9 cellular contexts compared by ENCODE assay signal in genomic region chr1:11804666-11805453, GRCh38. TPM values are rescaled to one million over a fixed set of nuclear protein-coding genes. Genes with fewer than 3 reads are reported as not detected.
DNase-seq lines count a peak whose midpoint lies in the region; ATAC-seq, FAIRE-seq and TF ChIP-seq lines count a peak whose summit lies in the region.
"Had no signal": no experiment of that assay in that cellular context is flagged by ENCODE, and none has a peak within 500 bp of the region (broad histone marks: within the 10 kb centered on the region; RNA-seq: fewer than 3 reads in every experiment).

No MANE protein-coding gene starts in this region.

- no peaks in the 10 kb centered on the region for H3K9me3 Mint-ChIP-seq in brain

- H3K27ac Mint-ChIP-seq in brain = peak overlapping the region; percentile 85 to 99 (median 98)

- BruUV-seq in PC-3 (replicated peaks; lab: Mats Ljungman, UMichigan) = TSS peak; percentile 49

- no peaks in the 10 kb centered on the region for H4K20me1 ChIP-seq in PC-3 (ENCODE audit: low read length)

- intact Hi-C loops in PC-3 (cut with micrococcal nuclease) (loop anchor here (1.0 to 5.0 kb wide), 2 partner anchors 18 to 68 kb away; partner anchors contain the start of gene AGTRAP), kidney (cut with DNase I) (no loop called here)

- peak overlapping the region; percentile 89 for H3K4me2 ChIP-seq in PC-3 (ENCODE audit: low read length)

- no peak for FAIRE-seq in kidney (lab: Jason Lieb, UNC)

- H3K4me1 ChIP-seq in ACC112 (ENCODE audit: control insufficient read depth, insufficient read depth, low read length, unreplicated experiment) (peaks cover 29% of the 10 kb centered on the region), HAP-1 (peaks cover 28% of the 10 kb centered on the region), PC-3 (ENCODE audit: insufficient read depth, low read length) (peaks cover 50% of the 10 kb centered on the region), kidney (ENCODE audit: control insufficient read depth in 1 of 2, insufficient read depth in 1 of 2, low read depth in 1 of 2, low read length in 2 of 2) (peaks cover 29 to 36% of the 10 kb centered on the region in 2 donors)

- in situ Hi-C loops in HAP-1 (cut with MboI; ENCODE audit: low sequenced_read_pairs) = no loop called here

- DNase-seq in HAP-1 (ENCODE audit: low spot score in 2 of 2) (peak; percentile 9 to 48), PC-3 (peak; percentile 12), kidney (peak; percentile 84), cerebellar nuclear complex (lab: John Stamatoyannopoulos, UW) (no peak), NCI-H187 treated with DMSO at 0.1 percent for 48 hours (lab: John Stamatoyannopoulos, UW) (no peak)
- peak; percentile 23 to 45 for DNase-seq in stimulated activated CD4-positive, alpha-beta T cell treated with anti-CD3 and anti-CD28 coated beads, Interleukin-4, amount 100 ng/mL, for 4 hours

- H2AFZ ChIP-seq in ACC112 (ENCODE audit: low read length, unreplicated experiment) = no peak overlapping the region
- H2AFZ ChIP-seq in PC-3 (ENCODE audit: low read length) = peak overlapping the region; percentile 80; the same call in 1 of the 2 replicates

- H3K27me3 Mint-ChIP-seq in brain = no peaks in the 10 kb centered on the region

- H3K36me3 Mint-ChIP-seq in brain = peaks cover 50% of the 10 kb centered on the region

- H3K9ac ChIP-seq in PC-3 (ENCODE audit: low read length) (peak overlapping the region; percentile 82), kidney (ENCODE audit: low read length in 2 of 2) (peak overlapping the region; percentile 70 to 77)

- H3K9me2 ChIP-seq in PC-3 (replicated peaks; ENCODE audit: low read length) = no peaks in the 10 kb centered on the region

- peak overlapping the region; percentile 76 for H3K27ac ChIP-seq in ACC112 (ENCODE audit: low read depth, low read length)
- H3K27ac ChIP-seq in PC-3 (ENCODE audit: low read length) = peak overlapping the region; percentile 91
- H3K27ac ChIP-seq in kidney (ENCODE audit: low read depth in 2 of 2, low read length in 2 of 2) = peak overlapping the region; percentile 99

- H3K9me3 ChIP-seq in HAP-1 (no peaks in the 10 kb centered on the region), PC-3 (ENCODE audit: low read length) (no peaks in the 10 kb centered on the region), kidney (ENCODE audit: control insufficient read depth in 1 of 2, low read length in 2 of 2) (no peaks in the 10 kb centered on the region)

- no peaks in the 10 kb centered on the region for H3K27me3 ChIP-seq in ACC112 (ENCODE audit: insufficient read depth, low read length)
- no peaks in the 10 kb centered on the region for H3K27me3 ChIP-seq in HAP-1 (ENCODE audit: low read depth)
- no peaks in the 10 kb centered on the region for H3K27me3 ChIP-seq in PC-3 (ENCODE audit: low read length)

- CTCF ChIA-PET in PC-3 (lab: Charles Lee) = no interaction called here

- peak overlapping the region; percentile 83 for H3K4me3 ChIP-seq in ACC112 (ENCODE audit: low read depth, low read length)
- peak overlapping the region; percentile 84 for H3K4me3 ChIP-seq in HAP-1
- peak overlapping the region; percentile 83 for H3K4me3 ChIP-seq in PC-3 (ENCODE audit: low read length)
- peak overlapping the region; percentile 68 for H3K4me3 ChIP-seq in kidney (ENCODE audit: low read length in 2 of 2)

- TF ChIP-seq CTCF in PC-3 (conservative IDR thresholded peaks at IDR 0.05; ENCODE audit: low read depth, low read length) (no peak), brain (conservative IDR thresholded peaks at IDR 0.05) (no peak), kidney (IDR thresholded peaks at IDR 0.05; ENCODE audit: borderline replicate concordance, extremely low read depth, insufficient read depth) (no peak)

- H3K4me1 Mint-ChIP-seq in brain = peaks cover 79% of the 10 kb centered on the region

- no peak for ATAC-seq in PC-3

- H3K4me3 Mint-ChIP-seq in brain = peak overlapping the region; percentile 88 to 99 (median 99)

- POLR2A ChIA-PET in PC-3 (lab: Charles Lee; ENCODE audit: unreplicated experiment) = no interaction called here

- H3K36me3 ChIP-seq in ACC112 (ENCODE audit: insufficient read depth, low read length) (no peaks in the 10 kb centered on the region), HAP-1 (replicated peaks) (peaks cover 33% of the 10 kb centered on the region), PC-3 (ENCODE audit: low read depth, low read length) (no peaks in the 10 kb centered on the region; the same call in 1 of the 2 replicates), kidney (ENCODE audit: control insufficient read depth in 1 of 2, insufficient read depth in 2 of 2, low read length in 2 of 2) (peaks cover 11 to 25% of the 10 kb centered on the region in 2 donors)

- H3K79me2 ChIP-seq in ACC112 (ENCODE audit: control insufficient read depth, insufficient read depth, low read length, unreplicated experiment) = peaks cover 40% of the 10 kb centered on the region
- H3K79me2 ChIP-seq in PC-3 (ENCODE audit: low read length) = peaks cover 22% of the 10 kb centered on the region

- no peaks in the 10 kb centered on the region for H3F3A ChIP-seq in PC-3 (ENCODE audit: low read length, unreplicated experiment)

RNA-seq across cellular contexts. Expression of gene MTHFR, which starts 0.9 kb away (rescaled TPM):
- total RNA-seq in PC-3 (2014; rRNA removed) (13.2 and 24.8 TPM in 2 replicates), kidney (65.5 TPM)
- polyA plus RNA-seq in brain (ENCODE audit: insufficient read depth, low read depth, low replicate concordance) (13.4 TPM), kidney (ENCODE audit: insufficient read depth, low read depth, low replicate concordance) (10.6 TPM)

RNA-seq across cellular contexts. Expression of gene CLCN6, which starts 1.1 kb away (rescaled TPM):
- total RNA-seq in PC-3 (2014; rRNA removed) (6.1 and 12.9 TPM in 2 replicates), kidney (26.0 TPM)
- polyA plus RNA-seq in brain (ENCODE audit: insufficient read depth, low read depth, low replicate concordance) (16.6 TPM), kidney (ENCODE audit: insufficient read depth, low read depth, low replicate concordance) (7.1 TPM)

RNA-seq across cellular contexts. Expression of gene NPPA, which starts 42.7 kb away (rescaled TPM):
- total RNA-seq in PC-3 (2014; rRNA removed) (not detected in 2 replicates), kidney (0.50 TPM)
- polyA plus RNA-seq in brain (ENCODE audit: insufficient read depth, low read depth, low replicate concordance) (10.0 TPM), kidney (ENCODE audit: insufficient read depth, low read depth, low replicate concordance) (not detected)
- total RNA-seq: pulmonary artery endothelial cell had no signal

RNA-seq across cellular contexts. Expression of gene C1orf167, which starts 42.9 kb away (rescaled TPM):
- not detected in 2 replicates for total RNA-seq in PC-3 (2014; rRNA removed)
- polyA plus RNA-seq in brain (ENCODE audit: insufficient read depth, low read depth, low replicate concordance) = not detected
- total RNA-seq in kidney = 4.2 TPM
- 1.9 TPM for polyA plus RNA-seq in kidney (ENCODE audit: insufficient read depth, low read depth, low replicate concordance)
- total RNA-seq: pulmonary artery endothelial cell had no signal

RNA-seq across cellular contexts. Expression of gene NPPB, which starts 53.9 kb away (rescaled TPM):
- total RNA-seq in PC-3 (2014; rRNA removed) (not detected in 2 replicates), kidney (not detected)
- polyA plus RNA-seq in brain (ENCODE audit: insufficient read depth, low read depth, low replicate concordance) (0.56 TPM), kidney (ENCODE audit: insufficient read depth, low read depth, low replicate concordance) (not detected)
- total RNA-seq: pulmonary artery endothelial cell had no signal

Comparison
In these comparisons a context has a peak if more than half of its experiments do, and no peak if none do; other contexts are left out.
1. DNase-seq: peak in HAP-1 (2 of 2), PC-3 (single experiment), kidney (single experiment) and stimulated activated CD4-positive, alpha-beta T cell treated with anti-CD3 and anti-CD28 coated beads, Interleukin-4, amount 100 ng/mL, for 4 hours (2 of 2); none in cerebellar nuclear complex (0 of 2) and NCI-H187 treated with DMSO at 0.1 percent for 48 hours (single experiment).
2. Peak in every context shown above with its lines, with median percentiles within 50 percentile points of each other: H3K27ac ChIP-seq and H3K4me3 ChIP-seq.